ENCODE assay signal across 8 cellular contexts in the genomic region with DNA sequence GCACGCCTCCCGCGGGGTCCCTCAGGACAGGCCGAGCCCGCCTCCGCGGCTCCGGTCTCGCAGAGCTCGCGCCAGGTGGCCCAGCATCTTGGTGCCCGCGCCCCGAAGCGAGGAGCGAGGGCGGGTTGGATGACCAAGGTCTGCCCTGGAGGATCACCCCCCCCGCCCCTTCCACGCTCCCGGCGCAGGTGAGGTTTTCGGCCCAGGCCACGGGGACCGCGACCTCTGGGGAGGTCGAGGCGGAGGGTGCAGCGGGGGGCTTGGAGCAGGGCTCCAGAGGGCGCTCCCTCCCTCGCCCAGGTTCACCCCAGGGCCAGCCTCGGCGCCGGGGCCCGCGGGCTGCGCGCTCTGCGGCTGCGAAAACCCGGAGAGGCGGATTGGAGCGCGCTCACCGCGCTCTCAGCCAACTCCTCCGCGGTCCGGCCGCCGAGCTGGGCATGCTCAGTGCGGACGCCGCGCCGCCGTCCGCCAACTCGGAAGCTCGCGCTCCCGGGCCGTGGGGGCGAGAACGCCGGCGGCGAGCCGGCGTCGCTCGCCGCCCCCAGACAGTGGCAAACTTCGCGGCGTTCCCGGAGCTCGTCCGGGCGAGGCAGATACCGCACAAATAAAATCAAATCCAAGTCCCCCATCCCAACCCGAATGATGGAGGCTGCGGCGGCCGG. TPM values are rescaled to one million over a fixed set of nuclear protein-coding genes. Genes with fewer than 3 reads are reported as not detected.
DNase-seq lines count a peak whose midpoint lies in the region; ATAC-seq and TF ChIP-seq lines count a peak whose summit lies in the region.

A gene with protein sequence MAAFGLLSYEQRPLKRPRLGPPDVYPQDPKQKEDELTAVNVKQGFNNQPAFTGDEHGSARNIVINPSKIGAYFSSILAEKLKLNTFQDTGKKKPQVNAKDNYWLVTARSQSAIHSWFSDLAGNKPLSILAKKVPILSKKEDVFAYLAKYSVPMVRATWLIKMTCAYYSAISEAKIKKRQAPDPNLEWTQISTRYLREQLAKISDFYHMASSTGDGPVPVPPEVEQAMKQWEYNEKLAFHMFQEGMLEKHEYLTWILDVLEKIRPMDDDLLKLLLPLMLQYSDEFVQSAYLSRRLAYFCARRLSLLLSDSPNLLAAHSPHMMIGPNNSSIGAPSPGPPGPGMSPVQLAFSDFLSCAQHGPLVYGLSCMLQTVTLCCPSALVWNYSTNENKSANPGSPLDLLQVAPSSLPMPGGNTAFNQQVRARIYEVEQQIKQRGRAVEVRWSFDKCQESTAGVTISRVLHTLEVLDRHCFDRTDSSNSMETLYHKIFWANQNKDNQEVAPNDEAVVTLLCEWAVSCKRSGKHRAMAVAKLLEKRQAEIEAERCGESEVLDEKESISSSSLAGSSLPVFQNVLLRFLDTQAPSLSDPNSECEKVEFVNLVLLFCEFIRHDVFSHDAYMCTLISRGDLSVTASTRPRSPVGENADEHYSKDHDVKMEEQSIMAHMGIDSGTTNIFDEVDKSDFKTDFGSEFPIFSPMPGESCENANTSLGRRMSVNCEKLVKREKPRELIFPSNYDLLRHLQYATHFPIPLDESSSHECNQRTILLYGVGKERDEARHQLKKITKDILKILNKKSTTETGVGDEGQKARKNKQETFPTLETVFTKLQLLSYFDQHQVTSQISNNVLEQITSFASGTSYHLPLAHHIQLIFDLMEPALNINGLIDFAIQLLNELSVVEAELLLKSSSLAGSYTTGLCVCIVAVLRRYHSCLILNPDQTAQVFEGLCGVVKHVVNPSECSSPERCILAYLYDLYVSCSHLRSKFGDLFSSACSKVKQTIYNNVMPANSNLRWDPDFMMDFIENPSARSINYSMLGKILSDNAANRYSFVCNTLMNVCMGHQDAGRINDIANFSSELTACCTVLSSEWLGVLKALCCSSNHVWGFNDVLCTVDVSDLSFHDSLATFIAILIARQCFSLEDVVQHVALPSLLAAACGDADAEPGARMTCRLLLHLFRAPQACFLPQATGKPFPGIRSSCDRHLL (N-terminal part only) (plus strand): TSS at position 438 of the 662 bp plus-strand sequence. CDS start 1,263 bp downstream, outside the sequence.

- no peaks in the 10 kb centered on the region for H4K20me1 ChIP-seq in fibroblast of lung (ENCODE audit: control insufficient read depth, extremely low read depth, insufficient read depth, low read length)

- H3K4me1 ChIP-seq in fibroblast of lung (ENCODE audit: control insufficient read depth, extremely low read depth, insufficient read depth, low read length), result no peaks in the 10 kb centered on the region

- peak within 1 kb of the TSS; percentile 7 for H3K9ac ChIP-seq in fibroblast of lung (ENCODE audit: insufficient read depth, low read length)

- H3K27ac ChIP-seq in C4-2B (peak within 1 kb of the TSS; percentile 10; the same call in 1 of the 2 replicates), fibroblast of lung (ENCODE audit: insufficient read depth, low read length) (no peak within 1 kb of the TSS)

- no peaks in the 10 kb centered on the region for H3K9me3 Mint-ChIP-seq in stimulated activated naive CD8-positive, alpha-beta T cell treated with anti-CD3 and anti-CD28 coated beads, Interleukin-15, amount 100 ng/mL, for 72 hours

- H3K9me3 ChIP-seq in fibroblast of lung (ENCODE audit: control insufficient read depth, insufficient read depth, low read depth, low read length), result no peaks in the 10 kb centered on the region

- H3K36me3 ChIP-seq in fibroblast of lung (ENCODE audit: control insufficient read depth, insufficient read depth, low read length), result no peaks in the 10 kb centered on the region

- peak within 1 kb of the TSS in 1 of 2 donors; percentile 31 for H3K27ac Mint-ChIP-seq in stimulated activated naive CD8-positive, alpha-beta T cell treated with anti-CD3 and anti-CD28 coated beads, Interleukin-15, amount 100 ng/mL, for 72 hours

- peaks cover 11% of the 10 kb centered on the region for H3K4me1 Mint-ChIP-seq in stimulated activated naive CD8-positive, alpha-beta T cell treated with anti-CD3 and anti-CD28 coated beads, Interleukin-15, amount 100 ng/mL, for 72 hours

- H3K4me3 ChIP-seq in fibroblast of lung (replicated peaks in 1 of 4; ENCODE audit: control extremely low read depth in 1 of 4, insufficient read depth in 1 of 4, low read depth in 3 of 4, low read length in 4 of 4), result peak within 1 kb of the TSS; percentile 42 to 63 (median 46)

- ATAC-seq in GM19328 (IDR thresholded peaks at IDR 0.05; ENCODE audit: unreplicated experiment), result peak; percentile 55
- peak; percentile 66 for ATAC-seq in HG03442 (IDR thresholded peaks at IDR 0.05; ENCODE audit: unreplicated experiment)
- peak; percentile 75 for ATAC-seq in stimulated activated naive CD8-positive, alpha-beta T cell treated with anti-CD3 and anti-CD28 coated beads, Interleukin-15, amount 100 ng/mL, for 72 hours

- H3K79me2 ChIP-seq in fibroblast of lung (ENCODE audit: control insufficient read depth, insufficient read depth, low read length), result no peaks in the 10 kb centered on the region

- peak within 1 kb of the TSS; percentile 92 to 94 for H3K4me3 Mint-ChIP-seq in stimulated activated naive CD8-positive, alpha-beta T cell treated with anti-CD3 and anti-CD28 coated beads, Interleukin-15, amount 100 ng/mL, for 72 hours

- TF ChIP-seq CTCF in C4-2B (conservative IDR thresholded peaks at IDR 0.05) (peak; percentile 35), fibroblast of lung (conservative IDR thresholded peaks at IDR 0.05 in 1 of 2, IDR thresholded peaks at IDR 0.05 in 1 of 2; ENCODE audit: low read depth in 1 of 2, low read length in 2 of 2) (no peak)

- DNase-seq in NCI-H526 treated with DMSO at 0.1 percent for 48 hours (lab: John Stamatoyannopoulos, UW), result peak; percentile 90
- peak; percentile 75 to 81 for DNase-seq in activated T-cell treated with anti-CD3 and anti-CD28 coated beads, Interleukin-2, amount 50 U/mL, for 48 hours
- DNase-seq in fibroblast of lung (ENCODE audit: low read depth in 2 of 2), result peak; percentile 70 to 86
- peak; percentile 52 for DNase-seq in myocyte (ENCODE audit: low read depth)
- DNase-seq in stimulated activated naive CD8-positive, alpha-beta T cell treated with anti-CD3 and anti-CD28 coated beads, Interleukin-15, amount 100 ng/mL, for 72 hours, result peak; percentile 76

- H2AFZ ChIP-seq in fibroblast of lung (ENCODE audit: low read length), result peak within 1 kb of the TSS; percentile 13

- H3K27me3 ChIP-seq in fibroblast of lung (ENCODE audit: control insufficient read depth, insufficient read depth, low read length), result peaks cover 30% of the 10 kb centered on the region

- peaks cover 60% of the 10 kb centered on the region for H3K27me3 Mint-ChIP-seq in stimulated activated naive CD8-positive, alpha-beta T cell treated with anti-CD3 and anti-CD28 coated beads, Interleukin-15, amount 100 ng/mL, for 72 hours

- peak within 1 kb of the TSS; percentile 71 for H3K4me2 ChIP-seq in fibroblast of lung (ENCODE audit: extremely low read depth, insufficient read depth, low read length)

RNA-seq across cellular contexts. Expression of the gene that starts here (rescaled TPM):
- total RNA-seq in fibroblast of lung (4.3 and 4.9 TPM in 2 replicates), myocyte (0.26 TPM in 1 of 2 replicates, not detected in the other)
- polyA plus RNA-seq in fibroblast of lung, result 0.21 and 0.94 TPM in 2 replicates
- 0.06 and 0.51 TPM in 2 replicates for polyA plus RNA-seq in fibroblast of lung (2012)
- polyA minus RNA-seq in fibroblast of lung (ENCODE audit: low replicate concordance), result 0.07 and 0.43 TPM in 2 replicates
- 0.10 TPM for polyA plus RNA-seq in myocyte (2012)

Comparison
In these comparisons a context has a peak if more than half of its experiments do, and no peak if none do; other contexts are left out.
1. Peak in DNase-seq in myocyte; RNA of the gene not detected or under 1 TPM.